14 cellular contexts compared by ENCODE assay signal in the genomic region with DNA sequence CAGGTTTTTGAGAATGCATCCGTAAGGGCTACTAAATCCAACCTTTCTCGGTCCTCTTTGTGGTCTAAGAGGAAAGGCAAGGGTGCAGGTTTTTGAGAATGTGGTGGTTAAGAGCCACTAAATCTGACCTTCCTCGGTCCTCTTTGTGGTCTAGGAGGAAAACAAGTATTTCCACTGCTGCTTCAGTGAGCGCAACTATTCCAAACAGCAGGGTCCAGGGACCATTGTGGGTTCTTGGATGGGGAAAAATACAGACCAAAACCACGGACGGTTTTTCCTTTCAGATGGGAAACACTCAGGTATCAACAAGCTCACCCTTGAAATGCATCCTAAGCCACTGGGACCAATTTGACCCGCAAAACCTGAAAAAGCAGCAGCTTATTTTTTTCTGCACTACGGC. TPM values are rescaled to one million over a fixed set of nuclear protein-coding genes. Genes with fewer than 3 reads are reported as not detected.
DNase-seq lines count a peak whose midpoint lies in the region; ATAC-seq and TF ChIP-seq lines count a peak whose summit lies in the region.
"Had no signal": no experiment of that assay in that cellular context is flagged by ENCODE, and none has a peak within 500 bp of the region (broad histone marks: within the 10 kb centered on the region; RNA-seq: fewer than 3 reads in every experiment).

No MANE protein-coding gene starts in this region.

- peaks cover 22% of the 10 kb centered on the region for H3K4me1 Mint-ChIP-seq in GM23338
- peaks cover 14% of the 10 kb centered on the region for H3K4me1 Mint-ChIP-seq in mesothelial cell of epicardium
- H3K4me1 Mint-ChIP-seq in osteocyte (ENCODE audit: unreplicated experiment): no peaks in the 10 kb centered on the region
- H3K4me1 Mint-ChIP-seq in activated T-cell treated with anti-CD3 and anti-CD28 coated beads, Interleukin-2, amount 50 U/mL, for 24 hours (ENCODE audit: low read depth): peaks cover 5% of the 10 kb centered on the region

- WGBS in heart right ventricle, 2 donors: 94 to 98% methylated on average over 8 of the region's 8 CpGs

- H4K20me1 ChIP-seq in GM23338 (replicated peaks; ENCODE audit: insufficient read depth): no peaks in the 10 kb centered on the region

- 0 out of 2 replicates have a peak overlapping the region, but pooled peaks have one; percentile 67 for H3K4me2 ChIP-seq in GM23338

- H3K27ac Mint-ChIP-seq in GM23338 (no peak overlapping the region), mesothelial cell of epicardium (peak overlapping the region; percentile 21), osteocyte (ENCODE audit: unreplicated experiment) (no peak overlapping the region)
- H3K27ac Mint-ChIP-seq in activated T-cell treated with anti-CD3 and anti-CD28 coated beads, Interleukin-2, amount 50 U/mL, for 24 hours: no peak overlapping the region
- H3K27ac Mint-ChIP-seq: B cell; CD4-positive, alpha-beta T cell had no signal

- H3K27me3 ChIP-seq in GM23338 (ENCODE audit: insufficient read depth) (no peaks in the 10 kb centered on the region), heart right ventricle (no peaks in the 10 kb centered on the region)

- TF ChIP-seq CTCF in GM23338 (conservative IDR thresholded peaks at IDR 0.05; ENCODE audit: low read depth in 2 of 2): no peak
- TF ChIP-seq CTCF in mesothelial cell of epicardium (IDR thresholded peaks at IDR 0.05; ENCODE audit: unreplicated experiment): no peak
- no peak for TF ChIP-seq CTCF in osteocyte (IDR thresholded peaks at IDR 0.05)
- TF ChIP-seq CTCF in heart right ventricle (IDR thresholded peaks at IDR 0.05): no peak

- H3K9me3 ChIP-seq in heart right ventricle: peaks cover 0 to 16% (median 0%) of the 10 kb centered on the region in 11 donors

- H3F3A ChIP-seq in GM23338 (replicated peaks; ENCODE audit: low read depth): no peaks in the 10 kb centered on the region

- H2AFZ ChIP-seq in GM23338: no peak overlapping the region

- H3K9me3 Mint-ChIP-seq in GM23338 (no peaks in the 10 kb centered on the region), mesothelial cell of epicardium (peaks cover 11% of the 10 kb centered on the region), osteocyte (ENCODE audit: unreplicated experiment) (no peaks in the 10 kb centered on the region)
- no peaks in the 10 kb centered on the region for H3K9me3 Mint-ChIP-seq in activated T-cell treated with anti-CD3 and anti-CD28 coated beads, Interleukin-2, amount 50 U/mL, for 24 hours
- H3K9me3 Mint-ChIP-seq: CD4-positive, alpha-beta T cell had no signal

- H3K36me3 ChIP-seq in GM23338 (ENCODE audit: insufficient read depth): no peaks in the 10 kb centered on the region
- H3K36me3 ChIP-seq in heart right ventricle: no peaks in the 10 kb centered on the region

- intact Hi-C loops in heart right ventricle (cut with DNase I): no loop called here

- peaks cover 11% of the 10 kb centered on the region for H3K9me2 ChIP-seq in GM23338 (ENCODE audit: insufficient read depth)

- H3K27me3 Mint-ChIP-seq in GM23338 (ENCODE audit: insufficient read depth, low read depth, poor library complexity): peaks cover 2% of the 10 kb centered on the region
- no peaks in the 10 kb centered on the region for H3K27me3 Mint-ChIP-seq in mesothelial cell of epicardium (ENCODE audit: low read depth)
- no peaks in the 10 kb centered on the region for H3K27me3 Mint-ChIP-seq in osteocyte (ENCODE audit: unreplicated experiment)
- no peaks in the 10 kb centered on the region for H3K27me3 Mint-ChIP-seq in activated T-cell treated with anti-CD3 and anti-CD28 coated beads, Interleukin-2, amount 50 U/mL, for 24 hours
- H3K27me3 Mint-ChIP-seq: B cell; CD4-positive, alpha-beta T cell had no signal

- ATAC-seq in GM23338 (no peak), GM21526 (IDR thresholded peaks at IDR 0.05; ENCODE audit: low FRiP score, unreplicated experiment) (no peak), heart right ventricle (no peak)
- ATAC-seq: HepG2 had no signal

- no peaks in the 10 kb centered on the region for H3K36me3 Mint-ChIP-seq in GM23338 (ENCODE audit: low read depth)
- H3K36me3 Mint-ChIP-seq in mesothelial cell of epicardium: no peaks in the 10 kb centered on the region
- no peaks in the 10 kb centered on the region for H3K36me3 Mint-ChIP-seq in osteocyte (ENCODE audit: unreplicated experiment)
- H3K36me3 Mint-ChIP-seq in activated T-cell treated with anti-CD3 and anti-CD28 coated beads, Interleukin-2, amount 50 U/mL, for 24 hours (ENCODE audit: low read depth): no peaks in the 10 kb centered on the region

- H3K4me3 ChIP-seq in GM23338: no peak overlapping the region
- no peak overlapping the region for H3K4me3 ChIP-seq in heart right ventricle

- H3K4me3 Mint-ChIP-seq in GM23338 (no peak overlapping the region), mesothelial cell of epicardium (no peak overlapping the region), osteocyte (ENCODE audit: unreplicated experiment) (no peak overlapping the region)
- no peak overlapping the region for H3K4me3 Mint-ChIP-seq in activated T-cell treated with anti-CD3 and anti-CD28 coated beads, Interleukin-2, amount 50 U/mL, for 24 hours
- H3K4me3 Mint-ChIP-seq: B cell; CD4-positive, alpha-beta T cell had no signal

- no peaks in the 10 kb centered on the region for H3K79me2 ChIP-seq in GM23338 (replicated peaks; ENCODE audit: insufficient read depth)

- H3K27ac ChIP-seq in GM23338 (ENCODE audit: low read depth) (no peak overlapping the region), heart right ventricle (no peak overlapping the region)

- H3K4me1 ChIP-seq in GM23338 (ENCODE audit: insufficient read depth) (peaks cover 12% of the 10 kb centered on the region), heart right ventricle (peaks cover 0 to 16% (median 0%) of the 10 kb centered on the region in 9 donors)

- DNase-seq in GM23338 (ENCODE audit: low spot score): no peak
- DNase-seq in astrocyte of the hippocampus (ENCODE audit: low read depth, low spot score): peak; percentile 61
- DNase-seq in mesothelial cell of epicardium (ENCODE audit: low spot score in 2 of 2, unreplicated experiment in 2 of 2): no peak
- DNase-seq in osteocyte (ENCODE audit: extremely low spot score, unreplicated experiment): no peak
- DNase-seq in activated T-cell treated with anti-CD3 and anti-CD28 coated beads, Interleukin-2, amount 50 U/mL, for 24 hours: no peak
- no peak for DNase-seq in heart right ventricle
- DNase-seq: C1 segment of cervical spinal cord; CD4-positive, alpha-beta T cell; DND-41; GDM1; H7 had no signal

TF ChIP-seq in GM23338, 12 proteins besides CTCF, POLR2A, EP300 and RAD21 (continues in another document):
- TF ChIP-seq ZNF114 (CRISPR knock-in tag; IDR thresholded peaks at IDR 0.05) (no peak), STAT1 (IDR thresholded peaks at IDR 0.05; ENCODE audit: unreplicated experiment) (no peak), ZNF331 (CRISPR knock-in tag; IDR thresholded peaks at IDR 0.05; ENCODE audit: low read depth) (no peak)

RNA-seq across cellular contexts. Expression of gene BTBD9, which starts 21.9 kb away (rescaled TPM):
- total RNA-seq in GM23338 (2014; rRNA removed; shearing (Covaris generic)): 4.7 and 5.3 TPM in 2 replicates
- polyA plus RNA-seq in GM23338 (2016; fragmentation: Nextera tagmentation; extraction: Ambion mirVana) (3.2 and 4.2 TPM in 2 replicates), heart right ventricle (1 to 10 TPM; 4.2 to 4.5 TPM)
- total RNA-seq in mesothelial cell of epicardium (20.5 to 24.1 TPM (median 23.0 TPM) in 3 replicates), osteocyte (18.1 and 19.6 TPM in 2 replicates), heart right ventricle (10 to 100 TPM; 15.6 to 27.7 (median 19.8) TPM)
